In the genomic region with DNA sequence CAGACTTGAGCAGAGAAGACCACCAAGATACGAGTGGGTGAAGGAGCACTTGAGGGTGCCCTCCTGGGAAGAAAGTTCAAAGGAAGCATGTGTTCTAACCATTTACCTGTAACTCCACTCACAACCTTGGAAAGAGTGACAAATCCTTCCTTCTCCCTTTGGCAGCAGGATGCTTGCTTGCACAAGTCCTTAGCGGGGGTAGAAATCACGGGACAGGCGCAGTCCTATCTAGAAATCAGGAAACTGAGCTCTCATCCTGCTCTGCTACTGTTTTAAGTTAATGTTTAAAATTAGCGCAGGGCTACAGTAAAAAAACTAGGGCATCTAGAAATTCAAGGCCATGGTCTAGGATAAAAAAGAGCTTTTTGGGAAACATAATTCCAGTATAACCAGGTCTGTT, we compare ENCODE assay signal across 16 cellular contexts.
DNase-seq lines count a peak whose midpoint lies in the region; ATAC-seq and TF ChIP-seq lines count a peak whose summit lies in the region.
"Had no signal": no experiment of that assay in that cellular context is flagged by ENCODE, and none has a peak within 500 bp of the region (broad histone marks: within the 10 kb centered on the region; RNA-seq: fewer than 3 reads in every experiment).

No MANE protein-coding gene starts in this region.

- H3K9me2 ChIP-seq in GM23338 (ENCODE audit: insufficient read depth) = no peaks in the 10 kb centered on the region

- H3K9me3 ChIP-seq in mammary epithelial cell (replicated peaks; ENCODE audit: insufficient read depth, low read length) = no peaks in the 10 kb centered on the region
- H3K9me3 ChIP-seq in breast epithelium = no peaks in the 10 kb centered on the region
- H3K9me3 ChIP-seq: BLaER1 treated with 17β-estradiol and CSF1 and Interleukin-3, amounts not matched to agents 10 nM and 100 nM; HAP-1 had no signal

- WGBS in mammary epithelial cell (ENCODE audit: low coverage, missing lambda C conversion rate) = 45% methylated on average over 5 of the region's 5 CpGs

- H3K27me3 Mint-ChIP-seq in GM23338 (ENCODE audit: insufficient read depth, low read depth, poor library complexity) (no peaks in the 10 kb centered on the region), osteocyte (ENCODE audit: unreplicated experiment) (peaks cover 48% of the 10 kb centered on the region)

- H3K9ac ChIP-seq in mammary epithelial cell (ENCODE audit: insufficient read depth, low read length) = no peak overlapping the region
- H3K9ac ChIP-seq: BLaER1 treated with 17β-estradiol and CSF1 and Interleukin-3, amounts not matched to agents 10 nM and 100 nM had no signal

- TF ChIP-seq POLR2A in breast epithelium (IDR thresholded peaks at IDR 0.05) = no peak

- intact Hi-C loops in mammary epithelial cell (cut with micrococcal nuclease) = no loop called here
- intact Hi-C loops in breast epithelium (cut with DNase I; ENCODE audit: low total_unique reads) = no loop called here

- in situ Hi-C loops in mammary epithelial cell (cut with MboI; ENCODE audit: low sequenced_read_pairs in 2 of 2) = no loop called here

- no peaks in the 10 kb centered on the region for H3K9me3 Mint-ChIP-seq in GM23338
- H3K9me3 Mint-ChIP-seq in osteocyte (ENCODE audit: unreplicated experiment) = no peaks in the 10 kb centered on the region
- H3K9me3 Mint-ChIP-seq: CD8-positive, alpha-beta T cell had no signal

- dilution Hi-C loops in mammary epithelial cell (cut with HindIII; ENCODE audit: low sequenced_read_pairs) = loop anchor here (5.0 kb wide), 1 partner anchor 51 kb away; no protein-coding TSS in a partner anchor

- POLR2A ChIA-PET in RWPE1 (lab: Yijun Ruan, JAX; ENCODE audit: low non-redundant PET) = no interaction called here

- H3K27me3 ChIP-seq in mammary epithelial cell (ENCODE audit: insufficient read depth, low read length) (no peaks in the 10 kb centered on the region), breast epithelium (no peaks in the 10 kb centered on the region), GM23338 (ENCODE audit: insufficient read depth) (no peaks in the 10 kb centered on the region)
- H3K27me3 ChIP-seq: BLaER1 treated with 17β-estradiol and CSF1 and Interleukin-3, amounts not matched to agents 10 nM and 100 nM had no signal

- H3K36me3 ChIP-seq in mammary epithelial cell (ENCODE audit: insufficient read depth, low read length) (no peaks in the 10 kb centered on the region), breast epithelium (no peaks in the 10 kb centered on the region), GM23338 (ENCODE audit: insufficient read depth) (no peaks in the 10 kb centered on the region)
- H3K36me3 ChIP-seq: BLaER1 treated with 17β-estradiol and CSF1 and Interleukin-3, amounts not matched to agents 10 nM and 100 nM; HAP-1 had no signal

- H3K4me3 ChIP-seq in mammary epithelial cell (replicated peaks in 1 of 3; ENCODE audit: insufficient read depth in 1 of 3, low read depth in 2 of 3, low read length in 3 of 3) (no peak overlapping the region), breast epithelium (no peak overlapping the region), GM23338 (no peak overlapping the region)
- H3K4me3 ChIP-seq: BLaER1 treated with 17β-estradiol and CSF1 and Interleukin-3, amounts not matched to agents 10 nM and 100 nM; GM12878; HAP-1 had no signal

- no TSS peak for BruUV-seq in mammary epithelial cell (replicated peaks; lab: Mats Ljungman, UMichigan)

- no peak for ATAC-seq in GM23338
- ATAC-seq: CD8-positive, alpha-beta T cell; GM12878 had no signal

- no peak overlapping the region for H3K4me2 ChIP-seq in mammary epithelial cell (ENCODE audit: insufficient read depth, low read depth, low read length)
- no peak overlapping the region for H3K4me2 ChIP-seq in GM23338

- no peak for DNase-seq in mammary epithelial cell
- no peak for DNase-seq in breast epithelium (ENCODE audit: low spot score in 2 of 2)
- DNase-seq in GM23338 (ENCODE audit: low spot score) = no peak
- peak; percentile 17 for DNase-seq in osteocyte (ENCODE audit: extremely low spot score, unreplicated experiment)
- DNase-seq in RWPE1 (ENCODE audit: low spot score) = no peak
- DNase-seq in medulla oblongata (ENCODE audit: extremely low spot score) = no peak
- no peak for DNase-seq in COR-L47 (lab: John Stamatoyannopoulos, UW)
- DNase-seq: 8988T; CD8-positive, alpha-beta T cell; DMS 273 treated with DMSO at 0.1 percent for 48 hours; DMS53; DND-41; EL had no signal

- H3K4me3 Mint-ChIP-seq in GM23338 = no peak overlapping the region
- no peak overlapping the region for H3K4me3 Mint-ChIP-seq in osteocyte (ENCODE audit: unreplicated experiment)
- H3K4me3 Mint-ChIP-seq: CD8-positive, alpha-beta T cell had no signal

- H4K20me1 ChIP-seq in mammary epithelial cell (ENCODE audit: insufficient read depth, low read length) = no peaks in the 10 kb centered on the region
- no peaks in the 10 kb centered on the region for H4K20me1 ChIP-seq in GM23338 (replicated peaks; ENCODE audit: insufficient read depth)
- H4K20me1 ChIP-seq: BLaER1 treated with 17β-estradiol and CSF1 and Interleukin-3, amounts not matched to agents 10 nM and 100 nM had no signal

- 0 out of 3 replicates have a peak, but pooled peaks cover 2% of the 10 kb centered on the region for H3K4me1 Mint-ChIP-seq in GM23338
- no peaks in the 10 kb centered on the region for H3K4me1 Mint-ChIP-seq in osteocyte (ENCODE audit: unreplicated experiment)

- H3K27ac ChIP-seq in mammary epithelial cell (ENCODE audit: insufficient read depth, low read depth, low read length) = no peak overlapping the region
- H3K27ac ChIP-seq in breast epithelium = no peak overlapping the region
- H3K27ac ChIP-seq in GM23338 (ENCODE audit: low read depth) = no peak overlapping the region
- no peak overlapping the region for H3K27ac ChIP-seq in RWPE1
- H3K27ac ChIP-seq: BLaER1 treated with 17β-estradiol and CSF1 and Interleukin-3, amounts not matched to agents 10 nM and 100 nM had no signal

- H3K4me1 ChIP-seq in mammary epithelial cell (ENCODE audit: insufficient read depth, low read length) (no peaks in the 10 kb centered on the region), breast epithelium (no peaks in the 10 kb centered on the region), GM23338 (ENCODE audit: insufficient read depth) (no peaks in the 10 kb centered on the region)
- H3K4me1 ChIP-seq: HAP-1 had no signal

- no peaks in the 10 kb centered on the region for H3F3A ChIP-seq in GM23338 (replicated peaks; ENCODE audit: low read depth)

- no peaks in the 10 kb centered on the region for H3K36me3 Mint-ChIP-seq in GM23338 (ENCODE audit: low read depth)
- H3K36me3 Mint-ChIP-seq in osteocyte (ENCODE audit: unreplicated experiment) = no peaks in the 10 kb centered on the region
- H3K36me3 Mint-ChIP-seq: CD8-positive, alpha-beta T cell had no signal

- H3K79me2 ChIP-seq in mammary epithelial cell (ENCODE audit: insufficient read depth, low read length) (no peaks in the 10 kb centered on the region), GM23338 (replicated peaks; ENCODE audit: insufficient read depth) (no peaks in the 10 kb centered on the region)

- TF ChIP-seq CTCF in mammary epithelial cell (conservative IDR thresholded peaks at IDR 0.05 in 1 of 2, IDR thresholded peaks at IDR 0.05 in 1 of 2; ENCODE audit: extremely low read depth in 1 of 2, insufficient read depth in 1 of 2, low read depth in 1 of 2, low read length in 2 of 2) (no peak), breast epithelium (IDR thresholded peaks at IDR 0.05) (no peak), GM23338 (conservative IDR thresholded peaks at IDR 0.05; ENCODE audit: low read depth in 2 of 2) (no peak), osteocyte (IDR thresholded peaks at IDR 0.05) (no peak), RWPE1 (conservative IDR thresholded peaks at IDR 0.05; ENCODE audit: low read depth) (no peak)

- H3K27ac Mint-ChIP-seq in GM23338 (no peak overlapping the region), osteocyte (ENCODE audit: unreplicated experiment) (no peak overlapping the region)
- H3K27ac Mint-ChIP-seq: CD8-positive, alpha-beta T cell had no signal

- CTCF ChIA-PET in mammary epithelial cell (lab: Charles Lee; ENCODE audit: low non-redundant PET) (no interaction called here), RWPE1 (lab: Yijun Ruan, JAX) (interaction anchor here (1.5 kb wide), 1 partner anchor 13 kb away, joined by 4 read pairs; no protein-coding TSS in a partner anchor)

- H2AFZ ChIP-seq in mammary epithelial cell (ENCODE audit: low read depth, low read length) (peak overlapping the region; percentile 8), GM23338 (0 out of 2 replicates have a peak overlapping the region, but pooled peaks have one; percentile 18)

TF ChIP-seq in GM23338, 12 proteins besides CTCF, POLR2A, EP300 and RAD21 (continues in another document):
- TF ChIP-seq EZH2phosphoT487 (IDR thresholded peaks at IDR 0.05; ENCODE audit: unreplicated experiment) = no peak
- no peak for TF ChIP-seq JUNB (IDR thresholded peaks at IDR 0.05; ENCODE audit: unreplicated experiment)
- TF ChIP-seq NANOG (IDR thresholded peaks at IDR 0.05; ENCODE audit: borderline replicate concordance) = no peak
- no peak for TF ChIP-seq ZNF331 (CRISPR knock-in tag; IDR thresholded peaks at IDR 0.05; ENCODE audit: low read depth)
- TF ChIP-seq EZH2 (IDR thresholded peaks at IDR 0.05; ENCODE audit: low read depth, unreplicated experiment) = no peak
